14 cellular contexts compared by ENCODE assay signal in genomic region chr6:87670707-87671106, GRCh38. TPM values are rescaled to one million over a fixed set of nuclear protein-coding genes. Genes with fewer than 3 reads are reported as not detected.
DNase-seq lines count a peak whose midpoint lies in the region; ATAC-seq, FAIRE-seq and TF ChIP-seq lines count a peak whose summit lies in the region.
"Had no signal": no experiment of that assay in that cellular context is flagged by ENCODE, and none has a peak within 500 bp of the region (broad histone marks: within the 10 kb centered on the region; RNA-seq: fewer than 3 reads in every experiment).

No MANE protein-coding gene starts in this region.

- WGBS in prostate gland, result 30% methylated on average over 2 of the region's 2 CpGs

- H3K4me1 ChIP-seq in CD8-positive, alpha-beta T cell (ENCODE audit: insufficient read depth, low read length), result peaks cover 5% of the 10 kb centered on the region
- no peaks in the 10 kb centered on the region for H3K4me1 ChIP-seq in prostate gland (replicated peaks)

- intact Hi-C loops in CD8-positive, alpha-beta T cell (cut with DNase I, micrococcal nuclease), result no loop called here
- intact Hi-C loops in prostate gland (cut with DNase I), result no loop called here

- H3K27ac ChIP-seq in CD8-positive, alpha-beta T cell (ENCODE audit: low read depth, low read length), result no peak overlapping the region
- no peak overlapping the region for H3K27ac ChIP-seq in prostate gland
- H3K27ac ChIP-seq: GM23248 had no signal

- POLR2A ChIA-PET in CD8-positive, alpha-beta T cell (lab: Charles Lee), result interaction anchor here (1.0 kb wide), 1 partner anchor 32 kb away, joined by 3 read pairs; the partner anchor contains the start of gene AKIRIN2
- POLR2A ChIA-PET in GM10248 (lab: Yijun Ruan, JAX), result no interaction called here

- H3K27me3 Mint-ChIP-seq in CD8-positive, alpha-beta T cell (ENCODE audit: low read depth), result no peaks in the 10 kb centered on the region
- no peaks in the 10 kb centered on the region for H3K27me3 Mint-ChIP-seq in central memory CD8-positive, alpha-beta T cell
- H3K27me3 Mint-ChIP-seq in nephron (ENCODE audit: low read depth), result no peaks in the 10 kb centered on the region

- no peak for FAIRE-seq in D721Med (lab: Jason Lieb, UNC)
- FAIRE-seq: endometrium, small intestine had no signal

- peaks cover 17% of the 10 kb centered on the region for H3K4me1 Mint-ChIP-seq in CD8-positive, alpha-beta T cell (ENCODE audit: low read depth)
- peaks cover 11% of the 10 kb centered on the region for H3K4me1 Mint-ChIP-seq in central memory CD8-positive, alpha-beta T cell
- peaks cover 7% of the 10 kb centered on the region for H3K4me1 Mint-ChIP-seq in nephron
- H3K4me1 Mint-ChIP-seq: neural crest cell had no signal

- ATAC-seq in CD8-positive, alpha-beta T cell, result peak; percentile 36
- ATAC-seq in central memory CD8-positive, alpha-beta T cell (replicated peaks; ENCODE audit: extremely low read depth, poor library complexity, severe bottlenecking), result no peak
- ATAC-seq in GM19397 (IDR thresholded peaks at IDR 0.05; ENCODE audit: unreplicated experiment), result no peak

- TF ChIP-seq POLR2A in prostate gland (IDR thresholded peaks at IDR 0.05), result no peak

- CTCF ChIA-PET in CD8-positive, alpha-beta T cell (lab: Charles Lee), result no interaction called here
- CTCF ChIA-PET in GM10248 (lab: Yijun Ruan, JAX), result no interaction called here

- TF ChIP-seq CTCF in CD8-positive, alpha-beta T cell (IDR thresholded peaks at IDR 0.05), result no peak
- TF ChIP-seq CTCF in nephron (IDR thresholded peaks at IDR 0.05; ENCODE audit: unreplicated experiment in 3 of 3) (no peak), prostate gland (IDR thresholded peaks at IDR 0.05) (no peak), GM10248 (IDR thresholded peaks at IDR 0.05; ENCODE audit: control extremely low read depth, extremely low read depth, low read depth, missing control alignments) (no peak), D721Med (IDR thresholded peaks at IDR 0.05; ENCODE audit: insufficient read depth, missing control alignments) (no peak)

- no peaks in the 10 kb centered on the region for H3K9me3 ChIP-seq in CD8-positive, alpha-beta T cell (ENCODE audit: low read length)
- no peaks in the 10 kb centered on the region for H3K9me3 ChIP-seq in prostate gland

- no peaks in the 10 kb centered on the region for H3K27me3 ChIP-seq in CD8-positive, alpha-beta T cell (ENCODE audit: insufficient read depth, low read length)
- no peaks in the 10 kb centered on the region for H3K27me3 ChIP-seq in prostate gland (replicated peaks; ENCODE audit: insufficient read depth)

- H3K4me3 Mint-ChIP-seq in CD8-positive, alpha-beta T cell, result no peak overlapping the region
- no peak overlapping the region for H3K4me3 Mint-ChIP-seq in central memory CD8-positive, alpha-beta T cell
- no peak overlapping the region for H3K4me3 Mint-ChIP-seq in nephron
- H3K4me3 Mint-ChIP-seq: neural crest cell had no signal

- H3K36me3 Mint-ChIP-seq in CD8-positive, alpha-beta T cell, result peaks cover 61% of the 10 kb centered on the region
- H3K36me3 Mint-ChIP-seq in central memory CD8-positive, alpha-beta T cell (ENCODE audit: insufficient read depth), result peaks cover 41% of the 10 kb centered on the region
- H3K36me3 Mint-ChIP-seq in nephron (ENCODE audit: low read depth), result peaks cover 60% of the 10 kb centered on the region

- peaks cover 7% of the 10 kb centered on the region for H3K36me3 ChIP-seq in CD8-positive, alpha-beta T cell (ENCODE audit: insufficient read depth, low read length)
- H3K36me3 ChIP-seq in prostate gland, result no peaks in the 10 kb centered on the region

- no peaks in the 10 kb centered on the region for H3K9me3 Mint-ChIP-seq in CD8-positive, alpha-beta T cell
- H3K9me3 Mint-ChIP-seq in central memory CD8-positive, alpha-beta T cell, result no peaks in the 10 kb centered on the region
- no peaks in the 10 kb centered on the region for H3K9me3 Mint-ChIP-seq in nephron
- H3K9me3 Mint-ChIP-seq: neural crest cell had no signal

- no peak overlapping the region for H3K4me3 ChIP-seq in CD8-positive, alpha-beta T cell (ENCODE audit: low read depth, low read length)
- no peak overlapping the region for H3K4me3 ChIP-seq in prostate gland
- H3K4me3 ChIP-seq: GM23248 had no signal

- H3K27ac Mint-ChIP-seq in CD8-positive, alpha-beta T cell, result peak overlapping the region; percentile 82
- peak overlapping the region; percentile 33 for H3K27ac Mint-ChIP-seq in central memory CD8-positive, alpha-beta T cell (ENCODE audit: low read depth)
- H3K27ac Mint-ChIP-seq in nephron, result peak overlapping the region; percentile 39 to 75 (median 73)

- DNase-seq in CD8-positive, alpha-beta T cell, result no peak
- peak; percentile 10 for DNase-seq in HK-2 (ENCODE audit: unreplicated experiment)
- DNase-seq in central memory CD8-positive, alpha-beta T cell (ENCODE audit: low spot score in 2 of 2), result no peak
- no peak for DNase-seq in prostate gland (ENCODE audit: low spot score)
- DNase-seq in GM10248 (ENCODE audit: extremely low spot score), result no peak
- DNase-seq in D721Med (ENCODE audit: insufficient read length, low spot score), result no peak
- DNase-seq: GM23248, NCI-H2029 treated with DMSO at 0.1 percent for 48 hours, NCI-H82, small intestine had no signal

RNA-seq across cellular contexts. Expression of gene AKIRIN2, which starts 31.3 kb away (rescaled TPM):
- 10 to 100 TPM; 79.4 to 82.4 TPM for total RNA-seq in CD8-positive, alpha-beta T cell
- 10 to 100 TPM; 28.4 to 44.1 TPM for total RNA-seq in prostate gland
